Comparison of ENCODE assay signal across 24 cellular contexts in genomic region chr1:151530461-151530860, GRCh38. TPM values are rescaled to one million over a fixed set of nuclear protein-coding genes. Genes with fewer than 3 reads are reported as not detected.
"Had no signal": no experiment of that assay in that cellular context is flagged by ENCODE, and none has a peak within 500 bp of the region (broad histone marks: within the 10 kb centered on the region; RNA-seq: fewer than 3 reads in every experiment).

No MANE protein-coding gene starts in this region.

- H3K4me3 ChIP-seq: MG63 had no signal

- ATAC-seq: Panc1, PC-3 had no signal

- H3K36me3 ChIP-seq: MG63 had no signal

- H3K9me3 ChIP-seq: MG63, SK-N-SH had no signal

- H3K27ac ChIP-seq: HL-60, RWPE1 had no signal

- H3K27me3 ChIP-seq: MG63 had no signal

- H3K4me2 ChIP-seq: SK-N-SH had no signal

- DNase-seq: KBM-7, MG63, NCI-H1092, NCI-H1105 treated with DMSO at 0.1 percent for 48 hours, NCI-H1417 treated with DMSO at 0.1 percent for 48 hours, NCI-H146, NCI-H1694 treated with DMSO at 0.1 percent for 48 hours, NCI-H1930, NCI-H2081, NCI-H2107, NCI-H226, NCI-H446, NCI-H510A, NCI-H524 treated with DMSO at 0.1 percent for 48 hours, NCI-H69, NCI-H774, PC-3, SHP77, SK-N-SH, SW 1271 had no signal

- H3K9ac ChIP-seq: SK-N-SH had no signal

RNA-seq across cellular contexts. Expression of gene CGN, which starts 19.3 kb away (rescaled TPM):
- polyA plus RNA-seq: IgD-negative memory B cell had no signal
